In the genomic region with DNA sequence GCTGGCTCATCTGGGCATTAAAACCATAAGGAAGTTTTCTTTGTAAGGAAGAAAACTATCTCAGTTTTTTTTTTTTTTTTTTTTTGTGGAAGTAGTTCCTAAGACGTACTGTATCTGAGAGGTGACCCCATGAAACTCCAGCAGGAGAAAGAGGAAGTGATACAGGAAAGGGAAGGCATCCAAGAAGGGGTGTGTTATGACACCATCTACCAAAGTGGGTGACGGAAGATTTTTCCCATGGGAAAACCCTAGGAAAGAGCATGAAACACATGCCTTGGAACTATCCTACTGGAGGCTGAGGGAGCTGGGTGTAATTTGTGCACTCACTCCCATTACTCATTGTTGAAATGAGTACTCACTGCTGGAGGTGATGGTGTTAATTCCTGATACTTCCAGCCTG, we compare ENCODE assay signal across 20 cellular contexts.
"Had no signal": no experiment of that assay in that cellular context is flagged by ENCODE, and none has a peak within 500 bp of the region (broad histone marks: within the 10 kb centered on the region; RNA-seq: fewer than 3 reads in every experiment).

No MANE protein-coding gene starts in this region.

- H3K36me3 ChIP-seq: lower lobe of right lung, right lobe of liver, transverse colon, WERI-Rb-1 had no signal

- H3K27ac ChIP-seq: lower lobe of right lung, right lobe of liver, skin epidermis, transverse colon, WERI-Rb-1 had no signal

- H3K4me3 ChIP-seq: lower lobe of right lung, right lobe of liver, skin epidermis, transverse colon had no signal

- H3K27me3 ChIP-seq: right lobe of liver, transverse colon had no signal

- H3K9me3 ChIP-seq: right lobe of liver had no signal

- DNase-seq: activated CD4-positive, alpha-beta T cell treated with anti-CD3 and anti-CD28 coated beads for 1 hour; activated naive CD8-positive, alpha-beta T cell treated with anti-CD3 and anti-CD28 coated beads for 36 hours; activated T-cell treated with anti-CD3 and anti-CD28 coated beads, Interleukin-2, amount 50 U/mL, for 1 hour; amniotic stem cell; cortex of kidney; foreskin melanocyte; kidney; lower lobe of right lung; naive thymus-derived CD4-positive, alpha-beta T cell; occipital lobe; right lobe of liver; stimulated activated CD4-positive, alpha-beta T cell treated with anti-CD3 and anti-CD28 coated beads, Interleukin-1b, Interleukin-23, amount 100 ng/mL, for 48 hours; stimulated activated naive CD8-positive, alpha-beta T cell treated with anti-CD3 and anti-CD28 coated beads, Interleukin-15, amount 100 ng/mL, for 72 hours; transverse colon; WERI-Rb-1 had no signal

- ATAC-seq: activated T-helper 17 cell treated with anti-CD3 and anti-CD28 coated beads, Interleukin-2, amount 50 U/mL, for 72 hours; lower lobe of right lung; naive thymus-derived CD4-positive, alpha-beta T cell; stimulated activated effector memory CD8-positive, alpha-beta T cell treated with anti-CD3 and anti-CD28 coated beads, Interleukin-12 subunit alpha, Interleukin-12 subunit beta, amount 100 ng/mL, for 72 hours; stimulated activated naive CD8-positive, alpha-beta T cell treated with anti-CD3 and anti-CD28 coated beads, Interleukin-15, amount 100 ng/mL, for 72 hours had no signal

- H3K4me1 ChIP-seq: right lobe of liver had no signal

- FAIRE-seq: kidney, TTC549, urothelium cell line had no signal
